ENCODE assay signal across 18 cellular contexts in genomic region chr1:155301342-155301841, GRCh38. TPM values are rescaled to one million over a fixed set of nuclear protein-coding genes. Genes with fewer than 3 reads are reported as not detected.
DNase-seq lines count a peak whose midpoint lies in the region; ATAC-seq, FAIRE-seq and TF ChIP-seq lines count a peak whose summit lies in the region.
"Had no signal": no experiment of that assay in that cellular context is flagged by ENCODE, and none has a peak within 500 bp of the region (broad histone marks: within the 10 kb centered on the region; RNA-seq: fewer than 3 reads in every experiment).

PKLR (minus strand) TSS chr1:155301438; CDS start chr1:155301395, 43 bp downstream.

- TF ChIP-seq EP300 in K562 (IDR thresholded peaks at IDR 0.05; ENCODE audit: low read length): no peak; the same call in 1 of the 2 replicates
- no peak for TF ChIP-seq EP300 in HepG2 (IDR thresholded peaks at IDR 0.05; ENCODE audit: low read depth in 2 of 2, low read length in 2 of 2)
- no peak for TF ChIP-seq EP300 in HepG2 (CRISPR knock-in tag; IDR thresholded peaks at IDR 0.05; ENCODE audit: borderline replicate concordance)

- H3K4me3 ChIP-seq in K562: peak within 1 kb of the TSS; percentile 43
- H3K4me3 ChIP-seq in HepG2 (replicated peaks in 1 of 3; ENCODE audit: insufficient read depth in 1 of 3, low read depth in 2 of 3, low read length in 3 of 3): peak within 1 kb of the TSS; percentile 28 to 69 (median 44); a peak in 5 of 6 replicates
- H3K4me3 ChIP-seq in small intestine (ENCODE audit: low read depth in 1 of 2, low read length in 2 of 2): no peak within 1 kb of the TSS

- peaks cover 18 to 38% of the 10 kb centered on the region in 2 experiments; a peak in 4 of 5 replicates for H3K4me1 ChIP-seq in K562 (replicated peaks in 1 of 2; ENCODE audit: control insufficient read depth in 2 of 2, insufficient read depth in 2 of 2, low read length in 2 of 2)
- peaks cover 81% of the 10 kb centered on the region for H3K4me1 ChIP-seq in HepG2 (ENCODE audit: insufficient read depth, low read length)
- peaks cover 0 to 4% of the 10 kb centered on the region in 2 donors for H3K4me1 ChIP-seq in small intestine (ENCODE audit: control insufficient read depth in 2 of 2, insufficient read depth in 1 of 2, low read depth in 1 of 2, low read length in 1 of 2)
- H3K4me1 ChIP-seq: Caco-2 had no signal

- H4K20me1 ChIP-seq in K562 (replicated peaks; ENCODE audit: control insufficient read depth, insufficient read depth, low read length) (no peaks in the 10 kb centered on the region), HepG2 (ENCODE audit: insufficient read depth, low read length) (no peaks in the 10 kb centered on the region)

- H3K4me2 ChIP-seq in K562 (ENCODE audit: insufficient read depth, low read length): peak within 1 kb of the TSS; percentile 92
- H3K4me2 ChIP-seq in HepG2 (ENCODE audit: low read depth, low read length): peak within 1 kb of the TSS; percentile 89

- TF ChIP-seq POLR2A in K562 (conservative IDR thresholded peaks at IDR 0.05): peak; percentile 71; the same call in 1 of the 2 replicates
- TF ChIP-seq POLR2A in HepG2 (IDR thresholded peaks at IDR 0.05; ENCODE audit: insufficient read depth in 1 of 2, low read depth in 2 of 2, low read length in 2 of 2): no peak

- BruUV-seq in K562 (replicated peaks; lab: Mats Ljungman, UMichigan) (no TSS peak), HepG2 (replicated peaks; lab: Mats Ljungman, UMichigan) (no TSS peak)

- H2AFZ ChIP-seq in K562 (ENCODE audit: low read depth, low read length) (peak within 1 kb of the TSS; percentile 80), HepG2 (ENCODE audit: low read length) (peak within 1 kb of the TSS; percentile 61)

- no peaks in the 10 kb centered on the region for H3K9me1 ChIP-seq in K562 (ENCODE audit: control insufficient read depth, insufficient read depth, low read length)

- TF ChIP-seq RAD21 in K562 (CRISPR knock-in tag; conservative IDR thresholded peaks at IDR 0.05 in 1 of 2, IDR thresholded peaks at IDR 0.05 in 1 of 2): no peak
- TF ChIP-seq RAD21 in HepG2 (CRISPR knock-in tag; IDR thresholded peaks at IDR 0.05): no peak

- peaks cover 39% of the 10 kb centered on the region for H3K79me2 ChIP-seq in K562 (ENCODE audit: control insufficient read depth, insufficient read depth, low read length)
- peaks cover 13% of the 10 kb centered on the region for H3K79me2 ChIP-seq in HepG2 (ENCODE audit: insufficient read depth, low read length)

- peaks cover 8% of the 10 kb centered on the region for H3K36me3 ChIP-seq in K562 (ENCODE audit: control insufficient read depth, insufficient read depth, low read length)
- H3K36me3 ChIP-seq in HepG2 (replicated peaks in 1 of 2; ENCODE audit: control insufficient read depth in 1 of 2, insufficient read depth in 2 of 2, low read length in 2 of 2): no peaks in the 10 kb centered on the region
- no peaks in the 10 kb centered on the region for H3K36me3 ChIP-seq in small intestine (ENCODE audit: control insufficient read depth in 2 of 2, insufficient read depth in 2 of 2, low read length in 2 of 2)

- peak; percentile 53 for DNase-seq in OCI-M1 (lab: John Stamatoyannopoulos, UW)
- DNase-seq in K562 (ENCODE audit: extremely low read depth in 1 of 4, low spot score in 3 of 4): peak; percentile 76 to 82 (median 78)
- no peak for DNase-seq in HepG2 (ENCODE audit: low spot score)
- DNase-seq in small intestine: no peak
- DNase-seq in 8988T: no peak
- no peak for DNase-seq in RCC 7860 (ENCODE audit: low spot score)
- DNase-seq in cardiac septum (ENCODE audit: low spot score): no peak
- DNase-seq: AML-193, Caco-2, NCI-H1417 treated with DMSO at 0.1 percent for 48 hours, NCI-H1930, NCI-H226, NCI-H524, PC-3 had no signal

- peak within 1 kb of the TSS; percentile 80 to 94 for H3K9ac ChIP-seq in K562 (ENCODE audit: insufficient read depth in 1 of 2, low read depth in 2 of 2, low read length in 2 of 2)
- H3K9ac ChIP-seq in HepG2 (ENCODE audit: insufficient read depth, low read depth, low read length): peak within 1 kb of the TSS; percentile 77

- intact Hi-C loops in K562 (cut with micrococcal nuclease): loop anchor here (2.0 kb wide), 1 partner anchor 25 kb away; the partner anchor contains the start of gene HCN3
- intact Hi-C loops in HepG2 (cut with micrococcal nuclease; ENCODE audit: unreplicated experiment): loop anchor here (10.0 kb wide), 1 partner anchor 97 kb away; the partner anchor contains the start of genes MTX1 and THBS3
- intact Hi-C loops in cardiac septum (cut with DNase I): no loop called here

- FAIRE-seq in K562 (lab: Jason Lieb, UNC): peak; percentile 94
- no peak for FAIRE-seq in HepG2 (lab: Jason Lieb, UNC)
- no peak for FAIRE-seq in small intestine (lab: Jason Lieb, UNC)
- FAIRE-seq in RCC 7860 (lab: Jason Lieb, UNC): no peak
- FAIRE-seq: G401.6 had no signal

- TF ChIP-seq CTCF in K562 (IDR thresholded peaks at IDR 0.05 in 2 of 3, conservative IDR thresholded peaks at IDR 0.05 in 1 of 3; ENCODE audit: insufficient read depth in 2 of 3, low read depth in 1 of 3, low read length in 3 of 3) (no peak), HepG2 (CRISPR knock-in tag; IDR thresholded peaks at IDR 0.05) (no peak)

- ATAC-seq in K562 (peak; percentile 75), HepG2 (no peak)
- ATAC-seq: HCT116, PC-3 had no signal

- 0% methylated on average over 5 of the region's 5 CpGs for WGBS in K562 (ENCODE audit: insufficient coverage, low coverage, missing lambda C conversion rate)
- 58% methylated on average over 5 of the region's 5 CpGs for WGBS in HepG2 (ENCODE audit: low lambda C conversion rate)
- WGBS in small intestine, 3 donors: 74 to 89% (median 75%) methylated on average over 5 of the region's 5 CpGs

- in situ Hi-C loops in K562 (cut with MboI) (loop anchor here (25.0 kb wide), 1 partner anchor 1436 kb away; the partner anchor contains the start of genes ISG20L2, METTL25B and MRPL24), HepG2 (cut with HindIII; ENCODE audit: extremely low pct_ligation_motif_present, low pct_unique_long_range_greater_than_20kb) (loop anchor here (10.0 kb wide), 1 partner anchor 47 kb away; the partner anchor contains the start of gene ENTREP3)

- POLR2A ChIA-PET in K562 (lab: Yijun Ruan, JAX): interaction anchor here (0.7 to 1.5 kb wide), 4 partner anchors 8 to 17 kb away, joined by 3 to 7 read pairs (median 4); no protein-coding TSS in a partner anchor
- POLR2A ChIA-PET in HepG2 (lab: Yijun Ruan, JAX): interaction anchor here (0.7 to 2.9 kb wide), 7 partner anchors 9 to 46 kb away, joined by 3 to 17 read pairs (median 3); partner anchors contain the start of genes CLK2, ENTREP3 and SCAMP3

- H3K27ac ChIP-seq in K562 (ENCODE audit: extremely low read depth, low read depth, low read length) (peak within 1 kb of the TSS; percentile 78), HepG2 (ENCODE audit: extremely low read length, insufficient read depth, low read length) (peak within 1 kb of the TSS; percentile 95), small intestine (ENCODE audit: low read depth in 1 of 2, low read length in 1 of 2) (peak within 1 kb of the TSS; percentile 9 to 79)

- H3K9me3 ChIP-seq in K562 (replicated peaks; ENCODE audit: control insufficient read depth, insufficient read depth, low read depth, low read length) (no peaks in the 10 kb centered on the region), HepG2 (ENCODE audit: low read length) (no peaks in the 10 kb centered on the region), small intestine (ENCODE audit: control insufficient read depth, low read depth) (no peaks in the 10 kb centered on the region)
- H3K9me3 ChIP-seq: Caco-2 had no signal

- CTCF ChIA-PET in K562 (lab: Yijun Ruan, JAX; ENCODE audit: low intra/inter-chr PET ratio): no interaction called here
- CTCF ChIA-PET in HepG2 (lab: Yijun Ruan, JAX; ENCODE audit: low intra/inter-chr PET ratio, low total read pairs): no interaction called here

- H3K27me3 ChIP-seq in K562 (ENCODE audit: control insufficient read depth in 2 of 2, insufficient read depth in 2 of 2, low read length in 2 of 2) (no peaks in the 10 kb centered on the region), HepG2 (ENCODE audit: control insufficient read depth in 1 of 2, insufficient read depth in 2 of 2, low read length in 2 of 2) (no peaks in the 10 kb centered on the region; a peak in 1 of 5 replicates), small intestine (ENCODE audit: control insufficient read depth in 2 of 2, insufficient read depth in 2 of 2, low read length in 2 of 2) (no peaks in the 10 kb centered on the region)

RNA-seq across cellular contexts. Expression of gene PKLR, which starts in this region (rescaled TPM):
- 18.9 and 39.8 TPM in 2 replicates for total RNA-seq in K562 (2011; cell fraction: chromatin; rRNA removed; ENCODE audit: low replicate concordance)
- total RNA-seq in K562 (2011; cell fraction: nucleolus; rRNA removed): 33.9 and 37.6 TPM in 2 replicates
- 31.5 and 35.1 TPM in 2 replicates for total RNA-seq in K562 (2011; cell fraction: nucleoplasm; rRNA removed)
- total RNA-seq in K562 (2014; rRNA removed) (38.2 and 47.5 TPM in 2 replicates), K562 (2014; rRNA removed; fragmentation: Illumina TruSeq; extraction: Trizol) (22.6 and 25.0 TPM in 2 replicates), K562 (2015; rRNA removed; fragmentation: Illumina TruSeq; extraction: Trizol) (12.1 and 12.8 TPM in 2 replicates), K562 (2021) (75.7 and 78.4 TPM in 2 replicates), HepG2 (2016; rRNA removed; fragmentation: Illumina TruSeq; extraction: Trizol) (10.3 and 13.6 TPM in 2 replicates), cardiac septum (not detected)
- polyA plus RNA-seq in K562 (2011; rRNA removed) (25.3 and 39.9 TPM in 2 replicates), K562 (2014; fragmentation: Illumina TruSeq; extraction: Trizol) (58.5 and 62.1 TPM in 2 replicates), K562 (2014; fragmentation: Nextera tagmentation; extraction: Ambion mirVana) (10 to 100 TPM; 10.7 to 13.0 TPM), K562 (2014; rRNA removed) (50.4 and 51.2 TPM in 2 replicates), HepG2 (2011; rRNA removed) (29.3 and 43.2 TPM in 2 replicates), small intestine (1 to 10 TPM; 3.8 to 9.2 (median 5.7) TPM)
- polyA plus RNA-seq in K562 (2011; cell fraction: cytosol; rRNA removed): 26.5 and 92.1 TPM in 2 replicates
- 20.1 and 56.5 TPM in 2 replicates for polyA plus RNA-seq in K562 (2011; cell fraction: nucleus; rRNA removed)
- 23.5 and 42.9 TPM in 2 replicates for polyA plus RNA-seq in K562 (2012)
- polyA minus RNA-seq in K562 (2011; rRNA and poly(A)+ RNA removed): 12.1 and 32.1 TPM in 2 replicates
- polyA minus RNA-seq in K562 (2011; cell fraction: cytosol; rRNA and poly(A)+ RNA removed): 16.4 and 35.4 TPM in 2 replicates
- 7.7 and 16.0 TPM in 2 replicates for polyA minus RNA-seq in K562 (2011; cell fraction: nucleus; rRNA and poly(A)+ RNA removed)
- total RNA-seq in HepG2 (2016; cell fraction: cytosol; rRNA removed; fragmentation: Illumina TruSeq; extraction: Trizol; ENCODE audit: low read depth): 0.51 and 0.79 TPM in 2 replicates
- total RNA-seq in HepG2 (2016; cell fraction: insoluble cytoplasmic fraction; rRNA removed; fragmentation: Illumina TruSeq; extraction: Trizol): 10.0 and 10.3 TPM in 2 replicates
- total RNA-seq in HepG2 (2016; cell fraction: membrane; rRNA removed; fragmentation: Illumina TruSeq; extraction: Trizol): 2.4 and 2.7 TPM in 2 replicates
- total RNA-seq in HepG2 (2016; cell fraction: nucleus; rRNA removed; fragmentation: Illumina TruSeq; extraction: Trizol): 5.1 and 8.0 TPM in 2 replicates
- polyA plus RNA-seq in HepG2 (2011; cell fraction: cytosol; rRNA removed): 26.7 and 30.1 TPM in 2 replicates
- polyA plus RNA-seq in HepG2 (2011; cell fraction: nucleus; rRNA removed): 35.4 and 48.8 TPM in 2 replicates
- polyA plus RNA-seq in HepG2 (2012): 29.8 and 32.5 TPM in 2 replicates
- 0.97 and 1.0 TPM in 2 replicates for polyA plus RNA-seq in HepG2 (2016; cell fraction: cytosol; fragmentation: Illumina TruSeq; extraction: Trizol; ENCODE audit: low read depth)
- 13.3 and 16.3 TPM in 2 replicates for polyA plus RNA-seq in HepG2 (2016; cell fraction: insoluble cytoplasmic fraction; fragmentation: Illumina TruSeq; extraction: Trizol; ENCODE audit: low read depth)
- 2.9 and 3.0 TPM in 2 replicates for polyA plus RNA-seq in HepG2 (2016; cell fraction: membrane; fragmentation: Illumina TruSeq; extraction: Trizol; ENCODE audit: low read depth)
- polyA plus RNA-seq in HepG2 (2016; cell fraction: nucleus; fragmentation: Illumina TruSeq; extraction: Trizol; ENCODE audit: insufficient read depth, low read depth): 10.7 and 11.1 TPM in 2 replicates
- 0.16 and 52.2 TPM in 2 replicates for polyA minus RNA-seq in HepG2 (2011; rRNA and poly(A)+ RNA removed; ENCODE audit: low replicate concordance)
- 14.6 and 19.0 TPM in 2 replicates for polyA minus RNA-seq in HepG2 (2011; cell fraction: cytosol; rRNA and poly(A)+ RNA removed)
- 9.5 and 15.8 TPM in 2 replicates for polyA minus RNA-seq in HepG2 (2011; cell fraction: nucleus; rRNA and poly(A)+ RNA removed)
- total RNA-seq: Caco-2, MCF 10A, PC-3 had no signal
- polyA plus RNA-seq: CD14-positive monocyte had no signal

Comparison
In these comparisons a context has a peak if more than half of its experiments do, and no peak if none do; other contexts are left out.
1. DNase-seq: peak in OCI-M1 (single experiment) and K562 (4 of 4); none in HepG2 (single experiment), small intestine (single experiment), 8988T (single experiment), RCC 7860 (single experiment) and cardiac septum (single experiment).
2. H3K27ac ChIP-seq: peak in every context shown above with its lines; median percentile 95 in HepG2; 78 in K562; 44 in small intestine.
3. H3K4me3 ChIP-seq: peak in K562 (single experiment) and HepG2 (3 of 3); none in small intestine (0 of 2).